14 cellular contexts compared by ENCODE assay signal in genomic region chr14:61211476-61212262, GRCh38.
DNase-seq lines count a peak whose midpoint lies in the region; ATAC-seq and TF ChIP-seq lines count a peak whose summit lies in the region.
"Had no signal": no experiment of that assay in that cellular context is flagged by ENCODE, and none has a peak within 500 bp of the region (broad histone marks: within the 10 kb centered on the region; RNA-seq: fewer than 3 reads in every experiment).

No MANE protein-coding gene starts in this region.

- peaks cover 1% of the 10 kb centered on the region for H3K9me3 Mint-ChIP-seq in glutamatergic neuron (ENCODE audit: unreplicated experiment)

- no peaks in the 10 kb centered on the region for H3K36me3 Mint-ChIP-seq in glutamatergic neuron (ENCODE audit: unreplicated experiment)

- no peak overlapping the region for H3K27ac Mint-ChIP-seq in glutamatergic neuron (ENCODE audit: unreplicated experiment)

- no peak for TF ChIP-seq CTCF in glutamatergic neuron (IDR thresholded peaks at IDR 0.05; ENCODE audit: partially characterized antibody, unreplicated experiment)

- peak; percentile 99 for DNase-seq in DMS79 (lab: John Stamatoyannopoulos, UW)
- DNase-seq in NCI-H1436 (lab: John Stamatoyannopoulos, UW), result peak; percentile 88
- peak; percentile 75 for DNase-seq in NCI-H345 treated with DMSO at 0.1 percent for 48 hours (lab: John Stamatoyannopoulos, UW; ENCODE audit: unreplicated experiment)
- peak; percentile 31 for DNase-seq in glutamatergic neuron
- no peak for DNase-seq in OCI-M2 (lab: John Stamatoyannopoulos, UW; ENCODE audit: unreplicated experiment)
- DNase-seq in activated T-cell treated with anti-CD3 and anti-CD28 coated beads, Interleukin-2, amount 50 U/mL, for 48 hours, result no peak
- DNase-seq: activated CD4-positive, CD25-positive, alpha-beta regulatory T cell treated with anti-CD3 and anti-CD28 coated beads, Interleukin-2, amount 50 U/mL, for 72 hours; activated T-cell treated with anti-CD3 and anti-CD28 coated beads for 4 hours; central memory CD4-positive, alpha-beta T cell; mucosa of descending colon; OCI-M1; testis had no signal

- peaks cover 3% of the 10 kb centered on the region for H3K27me3 Mint-ChIP-seq in glutamatergic neuron (ENCODE audit: unreplicated experiment)

- H3K4me3 Mint-ChIP-seq in glutamatergic neuron (ENCODE audit: unreplicated experiment), result no peak overlapping the region

- peaks cover 15% of the 10 kb centered on the region for H3K4me1 Mint-ChIP-seq in glutamatergic neuron (ENCODE audit: low read depth, unreplicated experiment)

- ATAC-seq in GM19397 (IDR thresholded peaks at IDR 0.05; ENCODE audit: unreplicated experiment), result no peak
- ATAC-seq in GM21367 (IDR thresholded peaks at IDR 0.05; ENCODE audit: unreplicated experiment), result no peak
- ATAC-seq: mucosa of descending colon had no signal

Comparison
In these comparisons a context has a peak if more than half of its experiments do, and no peak if none do; other contexts are left out.
1. DNase-seq: peak in DMS79 (single experiment), NCI-H1436 (single experiment), NCI-H345 treated with DMSO at 0.1 percent for 48 hours (single experiment) and glutamatergic neuron (single experiment); none in OCI-M2 (single experiment) and activated T-cell treated with anti-CD3 and anti-CD28 coated beads, Interleukin-2, amount 50 U/mL, for 48 hours (0 of 2).